In the genomic region with DNA sequence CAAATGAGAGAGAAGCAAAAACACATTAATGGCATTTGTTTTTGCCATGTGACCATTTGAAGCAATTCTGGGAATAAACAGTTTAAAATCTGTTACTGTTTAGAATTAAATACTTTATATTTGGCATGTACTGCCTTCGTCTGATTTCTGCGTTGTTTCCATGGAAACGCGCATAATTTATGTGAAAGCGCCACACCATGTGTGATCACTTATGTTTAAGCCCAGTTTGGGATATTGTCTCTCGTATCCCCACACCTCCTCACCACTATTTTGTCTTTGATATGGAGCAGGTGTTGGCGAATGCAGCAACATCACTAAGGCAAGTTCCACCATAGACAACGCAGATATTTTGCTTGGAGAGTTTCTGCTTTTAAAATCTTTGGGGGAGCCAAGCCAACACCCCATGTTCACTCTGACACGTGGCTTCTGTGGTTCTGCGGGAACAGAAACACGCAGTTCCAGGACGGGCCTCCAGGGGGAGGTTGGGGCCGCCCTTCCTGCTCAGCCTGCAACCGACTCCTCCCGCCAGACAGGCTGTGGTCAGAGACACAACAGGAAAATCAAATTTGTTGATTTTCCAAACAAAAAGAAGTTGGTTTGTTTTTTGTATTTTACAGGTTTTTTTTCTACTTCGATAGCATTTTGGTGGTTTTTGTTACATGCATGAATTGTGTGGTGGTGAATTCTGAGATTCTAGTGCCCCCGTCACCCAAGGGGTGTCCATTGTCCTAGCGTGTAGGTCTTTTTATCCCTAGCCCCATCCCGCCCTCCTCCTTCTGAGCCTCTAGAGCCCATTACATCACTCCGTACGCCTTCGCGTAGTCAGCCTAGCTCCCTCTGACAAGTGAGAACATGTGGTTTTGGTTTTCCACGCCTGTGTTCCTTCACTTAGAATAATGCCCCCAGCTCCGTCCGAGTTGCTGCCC, we compare ENCODE assay signal across 8 cellular contexts.
A peak's percentile ranks its signal among the peaks of the same experiment; 100 is the strongest.
DNase-seq lines count a peak whose midpoint lies in the region; ATAC-seq and TF ChIP-seq lines count a peak whose summit lies in the region.

No MANE protein-coding gene starts in this region.

- peaks cover 42% of the 10 kb centered on the region for H3K4me1 ChIP-seq in BLaER1
- H3K4me1 ChIP-seq in right atrium auricular region, result no peaks in the 10 kb centered on the region
- no peaks in the 10 kb centered on the region for H3K4me1 ChIP-seq in gastrocnemius medialis

- in situ Hi-C loops in gastrocnemius medialis (cut with MboI; ENCODE audit: low sequenced_read_pairs in 4 of 4), result loop anchor here in 1 of 4 donors (25.0 kb wide), 1 partner anchor 228 kb away; the partner anchor contains the start of gene MMP17

- ATAC-seq in SK-N-SH treated with all-trans-retinoic acid at 6 μM for 48 hours (0 out of 3 replicates have a peak, but pooled peaks have one; percentile 38), gastrocnemius medialis (peak; percentile 72 to 74), GM21390 (IDR thresholded peaks at IDR 0.05; ENCODE audit: unreplicated experiment) (no peak), HG02885 (IDR thresholded peaks at IDR 0.05; ENCODE audit: poor library complexity, unreplicated experiment) (no peak)

- intact Hi-C loops in gastrocnemius medialis (cut with DNase I; ENCODE audit: low total_unique reads), result loop anchor here (5.0 kb wide), 1 partner anchor 223 kb away; no protein-coding TSS in a partner anchor

- H3K27ac ChIP-seq in BLaER1, result no peak overlapping the region
- H3K27ac ChIP-seq in right atrium auricular region, result no peak overlapping the region
- H3K27ac ChIP-seq in gastrocnemius medialis, result no peak overlapping the region

- H3K27me3 ChIP-seq in BLaER1, result peaks cover 24% of the 10 kb centered on the region
- H3K27me3 ChIP-seq in right atrium auricular region, result no peaks in the 10 kb centered on the region
- H3K27me3 ChIP-seq in gastrocnemius medialis, result peaks cover 2 to 8% (median 3%) of the 10 kb centered on the region in 3 donors

- H3K4me2 ChIP-seq in BLaER1, result peak overlapping the region; percentile 55

- TF ChIP-seq POLR2A in gastrocnemius medialis (IDR thresholded peaks at IDR 0.05), result no peak

- no peak overlapping the region for H3K9ac ChIP-seq in BLaER1

- H4K20me1 ChIP-seq in BLaER1, result no peaks in the 10 kb centered on the region

- TF ChIP-seq CTCF in GM20000 (IDR thresholded peaks at IDR 0.05; ENCODE audit: extremely low read depth, missing control alignments) (peak; percentile 77), right atrium auricular region (IDR thresholded peaks at IDR 0.05) (peak; percentile 61 to 82), gastrocnemius medialis (IDR thresholded peaks at IDR 0.05 in 4 of 5, conservative IDR thresholded peaks at IDR 0.05 in 1 of 5) (peak; percentile 43 to 75 (median 61))

- no peaks in the 10 kb centered on the region for H3K36me3 ChIP-seq in BLaER1
- H3K36me3 ChIP-seq in right atrium auricular region, result no peaks in the 10 kb centered on the region
- H3K36me3 ChIP-seq in gastrocnemius medialis, result no peaks in the 10 kb centered on the region

- H3K4me3 ChIP-seq in BLaER1, result no peak overlapping the region
- H3K4me3 ChIP-seq in right atrium auricular region, result no peak overlapping the region
- peak overlapping the region in 1 of 4 donors; percentile 32 for H3K4me3 ChIP-seq in gastrocnemius medialis

- peak; percentile 77 for DNase-seq in GM20000 (ENCODE audit: low spot score)
- peak in 54 of 58 donors; percentile 39 to 86 (median 70) for DNase-seq in anterior cingulate cortex (lab: John Stamatoyannopoulos, UW)
- DNase-seq in right atrium auricular region (ENCODE audit: low spot score), result peak; percentile 82
- peak; percentile 43 to 49 for DNase-seq in gastrocnemius medialis

- no peaks in the 10 kb centered on the region for H3K9me3 ChIP-seq in BLaER1
- H3K9me3 ChIP-seq in right atrium auricular region, result no peaks in the 10 kb centered on the region
- H3K9me3 ChIP-seq in gastrocnemius medialis, result no peaks in the 10 kb centered on the region

TF ChIP-seq in SK-N-SH treated with all-trans-retinoic acid at 6 μM for 48 hours, 23 proteins besides CTCF, POLR2A, EP300 and RAD21:
- TF ChIP-seq TSHZ2 (CRISPR knock-in tag; IDR thresholded peaks at IDR 0.05), result no peak

Comparison
In these comparisons a context has a peak if more than half of its experiments do, and no peak if none do; other contexts are left out.
1. ATAC-seq: peak in SK-N-SH treated with all-trans-retinoic acid at 6 μM for 48 hours (single experiment) and gastrocnemius medialis (2 of 2); none in GM21390 (single experiment) and HG02885 (single experiment).
2. Peak in every context shown above with its lines, with median percentiles within 50 percentile points of each other: DNase-seq and CTCF ChIP-seq.